25 cellular contexts compared by ENCODE assay signal in genomic region chr18:11923454-11923853, GRCh38.
"Had no signal": no experiment of that assay in that cellular context is flagged by ENCODE, and none has a peak within 500 bp of the region (broad histone marks: within the 10 kb centered on the region; RNA-seq: fewer than 3 reads in every experiment).

No MANE protein-coding gene starts in this region.

- H3K79me2 ChIP-seq: hepatocyte had no signal

- H3K27me3 ChIP-seq: colonic mucosa, esophagus muscularis mucosa, esophagus squamous epithelium, foreskin keratinocyte, gastrocnemius medialis, gastroesophageal sphincter, heart left ventricle, heart right ventricle, hepatocyte had no signal

- FAIRE-seq: endometrium, frontal cortex had no signal

- H2AFZ ChIP-seq: hepatocyte had no signal

- H3K9me3 ChIP-seq: colonic mucosa, esophagus muscularis mucosa, esophagus squamous epithelium, gastrocnemius medialis, gastroesophageal sphincter, heart left ventricle had no signal

- H3K36me3 ChIP-seq: colonic mucosa, esophagus muscularis mucosa, esophagus squamous epithelium, gastrocnemius medialis, gastroesophageal sphincter, heart left ventricle had no signal

- ATAC-seq: effector memory CD8-positive, alpha-beta T cell; foreskin keratinocyte; gastrocnemius medialis; gastroesophageal sphincter; heart left ventricle; heart right ventricle had no signal

- H3K4me1 ChIP-seq: colonic mucosa, esophagus muscularis mucosa, esophagus squamous epithelium, foreskin keratinocyte, gastrocnemius medialis, gastroesophageal sphincter had no signal

- DNase-seq: colonic mucosa; cortex of kidney; dermis blood vessel endothelial cell; dorsolateral prefrontal cortex; effector CD4-positive, alpha-beta T cell; effector CD8-positive, alpha-beta T cell; effector memory CD4-positive, alpha-beta T cell; effector memory CD8-positive, alpha-beta T cell; endodermal cell; esophagus squamous epithelium; foreskin fibroblast; foreskin keratinocyte; foreskin melanocyte; gastrocnemius medialis; glutamatergic neuron; head of caudate nucleus; heart left ventricle; heart right ventricle had no signal

- H3K27ac ChIP-seq: colonic mucosa, coronary artery, dorsolateral prefrontal cortex, epithelial cell of prostate, esophagus muscularis mucosa, esophagus squamous epithelium, foreskin keratinocyte, gastrocnemius medialis, gastroesophageal sphincter, heart left ventricle, heart right ventricle, hepatocyte had no signal

- H3K4me3 ChIP-seq: colonic mucosa, coronary artery, dorsolateral prefrontal cortex, esophagus muscularis mucosa, esophagus squamous epithelium, gastrocnemius medialis, gastroesophageal sphincter, heart left ventricle, heart right ventricle, hepatocyte had no signal

- H3K4me2 ChIP-seq: hepatocyte had no signal
